ENCODE assay signal across 11 cellular contexts in the genomic region with DNA sequence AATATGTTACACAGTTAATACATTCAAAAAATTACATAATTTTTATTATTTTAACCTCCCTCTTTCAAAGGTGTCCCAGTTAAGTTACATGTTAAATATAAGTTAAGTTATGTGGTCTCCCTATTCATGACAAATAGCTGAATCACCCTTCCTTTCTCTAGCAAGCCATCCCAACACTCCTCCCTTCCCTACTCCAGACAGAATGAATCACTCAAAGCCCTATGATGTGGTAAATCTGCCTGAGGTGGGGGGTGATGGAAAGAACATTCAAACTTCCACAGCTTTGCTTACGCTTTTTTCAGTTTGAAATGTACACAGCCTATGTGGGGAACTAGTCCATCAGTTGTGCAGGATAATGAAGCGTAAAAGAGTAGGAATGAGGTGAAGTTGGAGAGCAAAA.
DNase-seq lines count a peak whose midpoint lies in the region; ATAC-seq, FAIRE-seq and TF ChIP-seq lines count a peak whose summit lies in the region.
"Had no signal": no experiment of that assay in that cellular context is flagged by ENCODE, and none has a peak within 500 bp of the region (broad histone marks: within the 10 kb centered on the region; RNA-seq: fewer than 3 reads in every experiment).

No MANE protein-coding gene starts in this region.

- H3K79me2 ChIP-seq in GM23248 (ENCODE audit: insufficient read depth) (no peaks in the 10 kb centered on the region), osteoblast (ENCODE audit: insufficient read depth, low read length) (no peaks in the 10 kb centered on the region)

- peak overlapping the region; percentile 64 for H3K4me2 ChIP-seq in GM23248 (ENCODE audit: unreplicated experiment)
- H3K4me2 ChIP-seq in osteoblast (ENCODE audit: insufficient read depth, low read length) = peak overlapping the region; percentile 63

- POLR2A ChIA-PET in Panc1 (lab: Charles Lee) = no interaction called here

- BruUV-seq in Panc1 (replicated peaks; lab: Mats Ljungman, UMichigan) = no TSS peak

- no peak for FAIRE-seq in GM19239 (lab: Jason Lieb, UNC)

- H3K9me2 ChIP-seq in GM23248 (ENCODE audit: insufficient read depth) = no peaks in the 10 kb centered on the region

- in situ Hi-C loops in GM23248 (cut with MboI) (no loop called here), Panc1 (cut with HindIII; ENCODE audit: low pct_unique_long_range_greater_than_20kb, low sequenced_read_pairs) (no loop called here)

- H4K20me1 ChIP-seq in GM23248 (ENCODE audit: insufficient read depth) (no peaks in the 10 kb centered on the region), osteoblast (ENCODE audit: insufficient read depth, low read length) (no peaks in the 10 kb centered on the region)

- peak; percentile 91 for ATAC-seq in Panc1
- no peak for ATAC-seq in GM21717 (IDR thresholded peaks at IDR 0.05; ENCODE audit: unreplicated experiment)
- no peak for ATAC-seq in GM18511 (IDR thresholded peaks at IDR 0.05; ENCODE audit: unreplicated experiment)
- ATAC-seq: T-cell had no signal

- CTCF ChIA-PET in Panc1 (lab: Charles Lee) = no interaction called here

- intact Hi-C loops in Panc1 (cut with micrococcal nuclease; ENCODE audit: unreplicated experiment) = loop anchor here (5.0 to 10.0 kb wide), 2 partner anchors 71 to 328 kb away; no protein-coding TSS in a partner anchor
- intact Hi-C loops in esophagus muscularis mucosa (cut with DNase I) = loop anchor here (5.0 kb wide), 1 partner anchor 308 kb away; no protein-coding TSS in a partner anchor

- TF ChIP-seq CTCF in Panc1 (IDR thresholded peaks at IDR 0.05) (no peak), epithelial cell of esophagus (IDR thresholded peaks at IDR 0.05; ENCODE audit: insufficient read depth, low read depth, low read length, missing control alignments) (no peak), osteoblast (IDR thresholded peaks at IDR 0.05; ENCODE audit: extremely low read depth, low read depth, low read length) (no peak), esophagus muscularis mucosa (IDR thresholded peaks at IDR 0.05) (no peak)

- H3K36me3 ChIP-seq in GM23248 (ENCODE audit: low read depth) (no peaks in the 10 kb centered on the region), Panc1 (ENCODE audit: control insufficient read depth, insufficient read depth, low read length) (no peaks in the 10 kb centered on the region), osteoblast (ENCODE audit: insufficient read depth, low read length) (no peaks in the 10 kb centered on the region), esophagus muscularis mucosa (no peaks in the 10 kb centered on the region)

- 3 to 12% methylated on average over 2 of the region's 2 CpGs for WGBS in GM23248 (ENCODE audit: low coverage in 1 of 2, low lambda C conversion rate in 2 of 2, missing lambda C conversion rate in 2 of 2), 2 experiments
- WGBS in esophagus muscularis mucosa = 92% methylated on average over 2 of the region's 2 CpGs

- H3F3A ChIP-seq in GM23248 (ENCODE audit: insufficient read depth) = peaks cover 6% of the 10 kb centered on the region; the same call in 1 of the 2 replicates

- DNase-seq in GM23248 (peak; percentile 96), Panc1 (ENCODE audit: low read depth, low spot score) (peak; percentile 53), epithelial cell of esophagus (ENCODE audit: low read depth) (peak; percentile 95), osteoblast (ENCODE audit: insufficient read length, low spot score, missing footprints) (peak; percentile 87), GM19239 (ENCODE audit: insufficient read length, low spot score) (no peak), esophagus muscularis mucosa (ENCODE audit: extremely low spot score) (no peak)
- DNase-seq: dorsolateral prefrontal cortex, NCI-H2029 treated with DMSO at 0.1 percent for 48 hours, T-cell had no signal

- H3K9me3 ChIP-seq in GM23248 (ENCODE audit: low read depth) (no peaks in the 10 kb centered on the region), Panc1 (ENCODE audit: control insufficient read depth, insufficient read depth, low read depth, low read length) (no peaks in the 10 kb centered on the region), osteoblast (ENCODE audit: low read depth, low read length) (no peaks in the 10 kb centered on the region), esophagus muscularis mucosa (no peaks in the 10 kb centered on the region)

- TF ChIP-seq POLR2A in esophagus muscularis mucosa (IDR thresholded peaks at IDR 0.05; ENCODE audit: low read depth) = no peak

- H3K4me3 ChIP-seq in GM23248 (peak overlapping the region; percentile 24; the same call in 1 of the 2 replicates), Panc1 (ENCODE audit: low read depth in 2 of 2, low read length in 2 of 2) (no peak overlapping the region), epithelial cell of esophagus (ENCODE audit: low read length) (no peak overlapping the region), osteoblast (ENCODE audit: insufficient read depth, low read length) (no peak overlapping the region), esophagus muscularis mucosa (no peak overlapping the region)
- H3K4me3 ChIP-seq: dorsolateral prefrontal cortex had no signal

- H3K4me1 ChIP-seq in GM23248 (ENCODE audit: insufficient read depth) (peaks cover 31% of the 10 kb centered on the region), Panc1 (ENCODE audit: control insufficient read depth, insufficient read depth, low read length) (no peaks in the 10 kb centered on the region), osteoblast (ENCODE audit: insufficient read depth, low read length) (peaks cover 23% of the 10 kb centered on the region), esophagus muscularis mucosa (peaks cover 5 to 22% (median 13%) of the 10 kb centered on the region in 4 donors)

- H3K27me3 ChIP-seq in GM23248 (replicated peaks; ENCODE audit: insufficient read depth) (no peaks in the 10 kb centered on the region), Panc1 (ENCODE audit: control insufficient read depth, insufficient read depth, low read length) (no peaks in the 10 kb centered on the region), osteoblast (ENCODE audit: insufficient read depth, low read length) (no peaks in the 10 kb centered on the region), esophagus muscularis mucosa (no peaks in the 10 kb centered on the region)
- H3K27me3 ChIP-seq: dorsolateral prefrontal cortex had no signal

- H3K9ac ChIP-seq in GM23248 = no peak overlapping the region

- H3K27ac ChIP-seq in GM23248 = no peak overlapping the region
- no peak overlapping the region for H3K27ac ChIP-seq in Panc1 (ENCODE audit: low read length)
- H3K27ac ChIP-seq in osteoblast (ENCODE audit: low read depth, low read length) = no peak overlapping the region
- no peak overlapping the region for H3K27ac ChIP-seq in esophagus muscularis mucosa (replicated peaks in 1 of 4)
- H3K27ac ChIP-seq: dorsolateral prefrontal cortex had no signal

- no peak for TF ChIP-seq EP300 in esophagus muscularis mucosa (IDR thresholded peaks at IDR 0.05)

- H2AFZ ChIP-seq in GM23248 = no peak overlapping the region
- no peak overlapping the region for H2AFZ ChIP-seq in osteoblast (ENCODE audit: low read length)

Comparison
In these comparisons a context has a peak if more than half of its experiments do, and no peak if none do; other contexts are left out.
1. DNase-seq: peak in GM23248 (single experiment), Panc1 (single experiment), epithelial cell of esophagus (single experiment) and osteoblast (single experiment); none in GM19239 (single experiment) and esophagus muscularis mucosa (single experiment).